Comparison of ENCODE assay signal across 15 cellular contexts in the genomic region with DNA sequence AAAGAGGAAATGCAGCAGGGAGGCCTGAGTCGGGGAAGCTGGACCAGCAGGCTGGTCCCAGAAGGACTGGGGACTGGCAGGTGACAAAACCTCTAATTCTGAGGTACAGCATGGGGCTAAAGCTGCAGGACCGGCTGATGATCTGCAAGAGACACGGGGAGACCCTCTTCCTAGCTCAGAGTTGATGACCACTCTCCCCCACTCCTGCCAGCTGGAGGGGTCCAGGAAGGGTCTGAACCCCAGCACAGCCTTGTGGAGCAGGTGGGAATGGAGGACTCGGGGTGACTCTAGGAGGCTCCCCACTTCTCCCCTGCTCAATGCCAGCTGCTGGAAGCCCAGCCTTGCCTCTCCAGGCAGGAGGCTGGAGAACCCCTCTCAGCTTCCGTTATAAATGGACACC.
DNase-seq lines count a peak whose midpoint lies in the region; ATAC-seq, FAIRE-seq and TF ChIP-seq lines count a peak whose summit lies in the region.
"Had no signal": no experiment of that assay in that cellular context is flagged by ENCODE, and none has a peak within 500 bp of the region (broad histone marks: within the 10 kb centered on the region; RNA-seq: fewer than 3 reads in every experiment).

No MANE protein-coding gene starts in this region.

- no peak overlapping the region for H2AFZ ChIP-seq in astrocyte (ENCODE audit: low read depth, low read length)
- no peak overlapping the region for H2AFZ ChIP-seq in neural progenitor cell (replicated peaks)

- DNase-seq in cardiac septum (ENCODE audit: low spot score) (peak; percentile 71), right atrium auricular region (ENCODE audit: low spot score) (no peak), astrocyte (ENCODE audit: low read depth) (no peak), neural progenitor cell (ENCODE audit: low spot score) (no peak), type B pancreatic cell (ENCODE audit: extremely low spot score, unreplicated experiment) (peak; percentile 49)
- DNase-seq in stimulated activated naive CD8-positive, alpha-beta T cell treated with anti-CD3 and anti-CD28 coated beads, Interleukin-15, amount 100 ng/mL, for 72 hours: no peak
- DNase-seq: C1 segment of cervical spinal cord, DMS79 treated with DMSO at 0.1 percent for 48 hours, HCEC 1CT, MV-4-11, NCI-H1417 treated with DMSO at 0.1 percent for 48 hours, NCI-H1930, NCI-H69, PC-3 had no signal

- H3K4me3 ChIP-seq in right atrium auricular region (no peak overlapping the region), astrocyte (ENCODE audit: insufficient read depth, low read depth, low read length) (no peak overlapping the region), neural progenitor cell (no peak overlapping the region)

- no peak overlapping the region for H3K27ac Mint-ChIP-seq in astrocyte (ENCODE audit: unreplicated experiment)
- no peak overlapping the region for H3K27ac Mint-ChIP-seq in neural progenitor cell
- H3K27ac Mint-ChIP-seq in type B pancreatic cell: no peak overlapping the region
- no peak overlapping the region for H3K27ac Mint-ChIP-seq in stimulated activated naive CD8-positive, alpha-beta T cell treated with anti-CD3 and anti-CD28 coated beads, Interleukin-15, amount 100 ng/mL, for 72 hours

- H3K27ac ChIP-seq in right atrium auricular region: no peak overlapping the region
- peak overlapping the region; percentile 33 for H3K27ac ChIP-seq in astrocyte (ENCODE audit: low read depth, low read length)
- H3K27ac ChIP-seq in neural progenitor cell: no peak overlapping the region

- no peak for TF ChIP-seq CTCF in right atrium auricular region (IDR thresholded peaks at IDR 0.05)
- TF ChIP-seq CTCF in astrocyte (IDR thresholded peaks at IDR 0.05; ENCODE audit: insufficient read depth, low read depth, low read length): no peak
- no peak for TF ChIP-seq CTCF in neural progenitor cell (IDR thresholded peaks at IDR 0.05)
- TF ChIP-seq CTCF in type B pancreatic cell (conservative IDR thresholded peaks at IDR 0.05): no peak

- H3K27me3 Mint-ChIP-seq in astrocyte (ENCODE audit: low read depth, unreplicated experiment) (peaks cover 12% of the 10 kb centered on the region), neural progenitor cell (ENCODE audit: insufficient read depth, low read depth) (peaks cover 10% of the 10 kb centered on the region), type B pancreatic cell (peaks cover 21% of the 10 kb centered on the region)
- H3K27me3 Mint-ChIP-seq in stimulated activated naive CD8-positive, alpha-beta T cell treated with anti-CD3 and anti-CD28 coated beads, Interleukin-15, amount 100 ng/mL, for 72 hours: peaks cover 28% of the 10 kb centered on the region

- no peaks in the 10 kb centered on the region for H3K79me2 ChIP-seq in astrocyte (ENCODE audit: insufficient read depth, low read length)
- no peaks in the 10 kb centered on the region for H3K79me2 ChIP-seq in neural progenitor cell (ENCODE audit: low read depth)

- no peak overlapping the region for H3K4me2 ChIP-seq in astrocyte (ENCODE audit: low read length)
- H3K4me2 ChIP-seq in neural progenitor cell: no peak overlapping the region

- H3K4me1 ChIP-seq in right atrium auricular region (no peaks in the 10 kb centered on the region), astrocyte (ENCODE audit: insufficient read depth, low read length) (peaks cover 18% of the 10 kb centered on the region), neural progenitor cell (no peaks in the 10 kb centered on the region)

- no peak overlapping the region for H3K4me3 Mint-ChIP-seq in astrocyte (ENCODE audit: unreplicated experiment)
- H3K4me3 Mint-ChIP-seq in neural progenitor cell: peak overlapping the region; percentile 27
- H3K4me3 Mint-ChIP-seq in type B pancreatic cell: no peak overlapping the region
- no peak overlapping the region for H3K4me3 Mint-ChIP-seq in stimulated activated naive CD8-positive, alpha-beta T cell treated with anti-CD3 and anti-CD28 coated beads, Interleukin-15, amount 100 ng/mL, for 72 hours

- H3K4me1 Mint-ChIP-seq in astrocyte (ENCODE audit: low read depth, unreplicated experiment): peaks cover 6% of the 10 kb centered on the region
- H3K4me1 Mint-ChIP-seq in neural progenitor cell: peaks cover 12% of the 10 kb centered on the region
- peaks cover 5% of the 10 kb centered on the region for H3K4me1 Mint-ChIP-seq in type B pancreatic cell (ENCODE audit: unreplicated experiment)
- no peaks in the 10 kb centered on the region for H3K4me1 Mint-ChIP-seq in stimulated activated naive CD8-positive, alpha-beta T cell treated with anti-CD3 and anti-CD28 coated beads, Interleukin-15, amount 100 ng/mL, for 72 hours

- ATAC-seq in stimulated activated naive CD8-positive, alpha-beta T cell treated with anti-CD3 and anti-CD28 coated beads, Interleukin-15, amount 100 ng/mL, for 72 hours: no peak
- ATAC-seq in GM19395 (IDR thresholded peaks at IDR 0.05; ENCODE audit: unreplicated experiment): no peak
- ATAC-seq: PC-3 had no signal

- no peaks in the 10 kb centered on the region for H3K36me3 ChIP-seq in right atrium auricular region
- H3K36me3 ChIP-seq in astrocyte (ENCODE audit: insufficient read depth, low read length): peaks cover 3% of the 10 kb centered on the region
- H3K36me3 ChIP-seq in neural progenitor cell: no peaks in the 10 kb centered on the region

- H3K9me3 ChIP-seq in right atrium auricular region: no peaks in the 10 kb centered on the region
- H3K9me3 ChIP-seq in astrocyte (ENCODE audit: insufficient read depth, low read depth, low read length): peaks cover 3% of the 10 kb centered on the region
- no peaks in the 10 kb centered on the region for H3K9me3 ChIP-seq in neural progenitor cell (ENCODE audit: low read depth)

- peaks cover 8% of the 10 kb centered on the region for H3K9me3 Mint-ChIP-seq in astrocyte (ENCODE audit: unreplicated experiment)
- H3K9me3 Mint-ChIP-seq in neural progenitor cell: peaks cover 3% of the 10 kb centered on the region
- H3K9me3 Mint-ChIP-seq in type B pancreatic cell: no peaks in the 10 kb centered on the region
- H3K9me3 Mint-ChIP-seq in stimulated activated naive CD8-positive, alpha-beta T cell treated with anti-CD3 and anti-CD28 coated beads, Interleukin-15, amount 100 ng/mL, for 72 hours: no peaks in the 10 kb centered on the region

- no peaks in the 10 kb centered on the region for H3F3A ChIP-seq in neural progenitor cell (ENCODE audit: low read depth)

- H3K36me3 Mint-ChIP-seq in astrocyte (ENCODE audit: low read depth, unreplicated experiment): peaks cover 3% of the 10 kb centered on the region
- H3K36me3 Mint-ChIP-seq in neural progenitor cell: peaks cover 2% of the 10 kb centered on the region
- H3K36me3 Mint-ChIP-seq in type B pancreatic cell: peaks cover 3% of the 10 kb centered on the region

- H4K20me1 ChIP-seq in astrocyte (ENCODE audit: insufficient read depth, low read length) (no peaks in the 10 kb centered on the region), neural progenitor cell (ENCODE audit: low read depth) (no peaks in the 10 kb centered on the region)

- FAIRE-seq in astrocyte (lab: Jason Lieb, UNC): no peak

- no peaks in the 10 kb centered on the region for H3K27me3 ChIP-seq in right atrium auricular region
- H3K27me3 ChIP-seq in astrocyte (ENCODE audit: insufficient read depth, low read length): no peaks in the 10 kb centered on the region
- no peaks in the 10 kb centered on the region for H3K27me3 ChIP-seq in neural progenitor cell

- H3K9ac ChIP-seq in astrocyte (ENCODE audit: low read length) (no peak overlapping the region), neural progenitor cell (no peak overlapping the region)

- intact Hi-C loops in cardiac septum (cut with DNase I): no loop called here

Comparison
In these comparisons a context has a peak if more than half of its experiments do, and no peak if none do; other contexts are left out.
1. DNase-seq: peak in cardiac septum (single experiment) and type B pancreatic cell (single experiment); none in right atrium auricular region (single experiment), astrocyte (single experiment), neural progenitor cell (single experiment) and stimulated activated naive CD8-positive, alpha-beta T cell treated with anti-CD3 and anti-CD28 coated beads, Interleukin-15, amount 100 ng/mL, for 72 hours (0 of 2).